Comparison of ENCODE assay signal across 21 cellular contexts in genomic region chr3:63562323-63562722, GRCh38.
DNase-seq lines count a peak whose midpoint lies in the region; ATAC-seq, FAIRE-seq and TF ChIP-seq lines count a peak whose summit lies in the region.
"Had no signal": no experiment of that assay in that cellular context is flagged by ENCODE, and none has a peak within 500 bp of the region (broad histone marks: within the 10 kb centered on the region; RNA-seq: fewer than 3 reads in every experiment).

No MANE protein-coding gene starts in this region.

- no peak overlapping the region for H3K9ac ChIP-seq in endothelial cell of umbilical vein (replicated peaks; ENCODE audit: extremely low read depth, insufficient read depth, low read length)
- H3K9ac ChIP-seq: BLaER1 treated with 17β-estradiol and CSF1 and Interleukin-3, amounts not matched to agents 10 nM and 100 nM had no signal

- dilution Hi-C loops in endothelial cell of umbilical vein (cut with MboI; ENCODE audit: extremely low pct_ligation_motif_present, low sequenced_read_pairs) = no loop called here

- peak; percentile 61 for ATAC-seq in mucosa of descending colon
- no peak for ATAC-seq in HG02798 (IDR thresholded peaks at IDR 0.05; ENCODE audit: poor library complexity, unreplicated experiment)
- no peak for ATAC-seq in HG02759 (IDR thresholded peaks at IDR 0.05; ENCODE audit: unreplicated experiment)
- no peak for ATAC-seq in left lung
- ATAC-seq: A549; CD8-positive, alpha-beta T cell had no signal

- peak; percentile 44 for FAIRE-seq in endothelial cell of umbilical vein (lab: Jason Lieb, UNC)
- FAIRE-seq: A549, D721Med, G401.6, GM12891, GM19239 had no signal

- CTCF ChIA-PET in endothelial cell of umbilical vein (lab: Charles Lee) = no interaction called here

- no peaks in the 10 kb centered on the region for H3K79me2 ChIP-seq in endothelial cell of umbilical vein (ENCODE audit: control insufficient read depth, insufficient read depth, low read length)

- POLR2A ChIA-PET in endothelial cell of umbilical vein (lab: Charles Lee) = no interaction called here

- H3K4me2 ChIP-seq in endothelial cell of umbilical vein (ENCODE audit: insufficient read depth, low read length) = no peak overlapping the region
- H3K4me2 ChIP-seq: A549; BLaER1 treated with 17β-estradiol and CSF1 and Interleukin-3, amounts not matched to agents 10 nM and 100 nM had no signal

- H3K9me3 ChIP-seq in endothelial cell of umbilical vein (replicated peaks; ENCODE audit: control insufficient read depth, insufficient read depth, low read length) (no peaks in the 10 kb centered on the region), mucosa of descending colon (no peaks in the 10 kb centered on the region), left lung (no peaks in the 10 kb centered on the region)
- H3K9me3 ChIP-seq: A549, Caco-2 had no signal

- no peaks in the 10 kb centered on the region for H3K9me1 ChIP-seq in endothelial cell of umbilical vein (replicated peaks; ENCODE audit: control insufficient read depth, extremely low read depth, insufficient read depth, low read length)

- no peak for TF ChIP-seq POLR2A in endothelial cell of umbilical vein (IDR thresholded peaks at IDR 0.05; ENCODE audit: low read depth, low read length)

- no TSS peak for BruUV-seq in endothelial cell of umbilical vein (replicated peaks; lab: Mats Ljungman, UMichigan)

- H3K27me3 ChIP-seq in endothelial cell of umbilical vein (ENCODE audit: control insufficient read depth in 2 of 2, insufficient read depth in 2 of 2, low read length in 2 of 2) (no peaks in the 10 kb centered on the region), left lung (no peaks in the 10 kb centered on the region)
- H3K27me3 ChIP-seq: BLaER1 treated with 17β-estradiol and CSF1 and Interleukin-3, amounts not matched to agents 10 nM and 100 nM had no signal

- DNase-seq in endothelial cell of umbilical vein (ENCODE audit: low read depth, low spot score) (no peak), mucosa of descending colon (no peak), left lung (no peak)
- DNase-seq: AML-193; Caco-2; Calu3; CD4-positive, alpha-beta T cell; CD8-positive, alpha-beta T cell; DMS79 treated with DMSO at 0.1 percent for 48 hours; GF-D8 had no signal

- H3K4me1 ChIP-seq in endothelial cell of umbilical vein (ENCODE audit: control insufficient read depth, extremely low read depth, insufficient read depth, low read length) = no peaks in the 10 kb centered on the region
- no peaks in the 10 kb centered on the region for H3K4me1 ChIP-seq in mucosa of descending colon (ENCODE audit: low read depth)
- no peaks in the 10 kb centered on the region for H3K4me1 ChIP-seq in left lung
- H3K4me1 ChIP-seq: A549 had no signal

- H4K20me1 ChIP-seq in endothelial cell of umbilical vein (replicated peaks; ENCODE audit: control insufficient read depth, extremely low read depth, insufficient read depth, low read length) = no peaks in the 10 kb centered on the region
- H4K20me1 ChIP-seq: BLaER1 treated with 17β-estradiol and CSF1 and Interleukin-3, amounts not matched to agents 10 nM and 100 nM had no signal

- no peak for TF ChIP-seq CTCF in VCaP (conservative IDR thresholded peaks at IDR 0.05)
- no peak for TF ChIP-seq CTCF in endothelial cell of umbilical vein (IDR thresholded peaks at IDR 0.05; ENCODE audit: extremely low read depth in 1 of 2, insufficient read depth in 1 of 2, low read depth in 1 of 2, low read length in 2 of 2)
- TF ChIP-seq CTCF in mucosa of descending colon (IDR thresholded peaks at IDR 0.05) = no peak
- TF ChIP-seq CTCF in left lung (IDR thresholded peaks at IDR 0.05) = no peak

- H3K36me3 ChIP-seq in endothelial cell of umbilical vein (ENCODE audit: control insufficient read depth in 2 of 2, extremely low read depth in 1 of 2, insufficient read depth in 2 of 2, low read length in 2 of 2) (no peaks in the 10 kb centered on the region), mucosa of descending colon (ENCODE audit: low read depth) (no peaks in the 10 kb centered on the region), left lung (no peaks in the 10 kb centered on the region)
- H3K36me3 ChIP-seq: BLaER1 treated with 17β-estradiol and CSF1 and Interleukin-3, amounts not matched to agents 10 nM and 100 nM had no signal

- intact Hi-C loops in endothelial cell of umbilical vein (cut with micrococcal nuclease) (no loop called here), mucosa of descending colon (cut with DNase I, micrococcal nuclease) (no loop called here), left lung (cut with DNase I) (no loop called here)

- no peak overlapping the region for H3K4me3 ChIP-seq in endothelial cell of umbilical vein (replicated peaks in 1 of 3; ENCODE audit: insufficient read depth in 1 of 3, low read depth in 1 of 3, low read length in 3 of 3)
- H3K4me3 ChIP-seq in mucosa of descending colon = no peak overlapping the region
- no peak overlapping the region for H3K4me3 ChIP-seq in left lung
- H3K4me3 ChIP-seq: A549; BLaER1 treated with 17β-estradiol and CSF1 and Interleukin-3, amounts not matched to agents 10 nM and 100 nM had no signal

- H3K27ac ChIP-seq in VCaP (peak overlapping the region; percentile 41), endothelial cell of umbilical vein (ENCODE audit: insufficient read depth, low read depth, low read length) (no peak overlapping the region), left lung (no peak overlapping the region)
- H3K27ac ChIP-seq: 22Rv1; A549; BLaER1 treated with 17β-estradiol and CSF1 and Interleukin-3, amounts not matched to agents 10 nM and 100 nM; C4-2B had no signal

- H2AFZ ChIP-seq in endothelial cell of umbilical vein (ENCODE audit: low read depth, low read length) = no peak overlapping the region

TF ChIP-seq in endothelial cell of umbilical vein, 7 proteins besides CTCF, POLR2A, EP300 and RAD21:
- no peak for TF ChIP-seq EZH2 (IDR thresholded peaks at IDR 0.05; ENCODE audit: borderline replicate concordance, low read depth, low read length, severe bottlenecking)
- no peak for TF ChIP-seq POLR2AphosphoS5 (IDR thresholded peaks at IDR 0.05; ENCODE audit: insufficient read depth, low read depth, low read length)
- no peak for TF ChIP-seq MAX (IDR thresholded peaks at IDR 0.05; ENCODE audit: insufficient read depth, insufficient read length)
- no peak for TF ChIP-seq GATA2 (IDR thresholded peaks at IDR 0.05; ENCODE audit: insufficient read depth, insufficient read length, low read depth, low read length)
- no peak for TF ChIP-seq MYC (IDR thresholded peaks at IDR 0.05; ENCODE audit: low read depth, low read length)
- no peak for TF ChIP-seq JUN (IDR thresholded peaks at IDR 0.05; ENCODE audit: borderline replicate concordance, insufficient read depth, insufficient read length, low read depth)
- no peak for TF ChIP-seq FOS (IDR thresholded peaks at IDR 0.05; ENCODE audit: borderline replicate concordance, insufficient read depth, low read length)
TF ChIP-seq in endothelial cell of umbilical vein: peak in this region for 0.
